9 cellular contexts compared by ENCODE assay signal in genomic region chrX:13000311-13000811, GRCh38. TPM values are rescaled to one million over a fixed set of nuclear protein-coding genes. Genes with fewer than 3 reads are reported as not detected.
DNase-seq lines count a peak whose midpoint lies in the region; ATAC-seq and TF ChIP-seq lines count a peak whose summit lies in the region.
"Had no signal": no experiment of that assay in that cellular context is flagged by ENCODE, and none has a peak within 500 bp of the region (broad histone marks: within the 10 kb centered on the region; RNA-seq: fewer than 3 reads in every experiment).

No MANE protein-coding gene starts in this region.

- H3K9me3 ChIP-seq in SK-N-SH (no peaks in the 10 kb centered on the region), lower lobe of right lung (no peaks in the 10 kb centered on the region)

- peak overlapping the region; percentile 11; the same call in 1 of the 2 replicates for H3K9ac ChIP-seq in SK-N-SH

- no peaks in the 10 kb centered on the region for H3K79me2 ChIP-seq in SK-N-SH (ENCODE audit: insufficient read depth)

- intact Hi-C loops in lower lobe of right lung (cut with DNase I), result no loop called here

- no peak for TF ChIP-seq RAD21 in SK-N-SH (IDR thresholded peaks at IDR 0.05; ENCODE audit: low read length)

- H3K27me3 ChIP-seq in SK-N-SH (ENCODE audit: insufficient read depth) (no peaks in the 10 kb centered on the region), lower lobe of right lung (ENCODE audit: low read depth) (no peaks in the 10 kb centered on the region)

- TF ChIP-seq CTCF in SK-N-SH (IDR thresholded peaks at IDR 0.05), result no peak
- no peak for TF ChIP-seq CTCF in lower lobe of right lung (IDR thresholded peaks at IDR 0.05)

- no peaks in the 10 kb centered on the region for H3K36me3 ChIP-seq in SK-N-SH (replicated peaks in 1 of 2; ENCODE audit: control insufficient read depth in 1 of 2, insufficient read depth in 2 of 2, low read length in 1 of 2)
- no peaks in the 10 kb centered on the region for H3K36me3 ChIP-seq in lower lobe of right lung

- H4K20me1 ChIP-seq in SK-N-SH (ENCODE audit: insufficient read depth), result no peaks in the 10 kb centered on the region

- H3K9me2 ChIP-seq in SK-N-SH, result no peaks in the 10 kb centered on the region

- H3K4me3 ChIP-seq in SK-N-SH (ENCODE audit: low read depth in 2 of 2, low read length in 1 of 2) (no peak overlapping the region), lower lobe of right lung (no peak overlapping the region)

- ATAC-seq in HG02884 (IDR thresholded peaks at IDR 0.05; ENCODE audit: unreplicated experiment) (peak; percentile 37), lower lobe of right lung (peak in 1 of 2 donors; percentile 51)

- TF ChIP-seq EP300 in SK-N-SH (IDR thresholded peaks at IDR 0.05; ENCODE audit: borderline replicate concordance in 1 of 2, low read depth in 1 of 2, low read length in 1 of 2), result no peak

- POLR2A ChIA-PET in SK-N-SH (lab: Yijun Ruan, JAX), result no interaction called here

- H2AFZ ChIP-seq in SK-N-SH (ENCODE audit: low read depth), result peak overlapping the region; percentile 82

- peak overlapping the region; percentile 29; the same call in 1 of the 2 replicates for H3K4me2 ChIP-seq in SK-N-SH

- 42% methylated on average over 8 of the region's 8 CpGs for WGBS in SK-N-SH (ENCODE audit: low lambda C conversion rate)

- peak; percentile 20 for DNase-seq in SKM-1 treated with dmso at 0.1 percent for 144 hours (lab: John Stamatoyannopoulos, UW; ENCODE audit: unreplicated experiment)
- no peak for DNase-seq in SKM-1 (lab: John Stamatoyannopoulos, UW; ENCODE audit: unreplicated experiment)
- no peak for DNase-seq in SK-N-SH
- DNase-seq in lower lobe of right lung, result peak; percentile 50
- DNase-seq in NCI-H510A (lab: John Stamatoyannopoulos, UW), result no peak
- DNase-seq in NCI-H2171 (lab: John Stamatoyannopoulos, UW), result no peak
- DNase-seq in NCI-H1105 (lab: John Stamatoyannopoulos, UW), result no peak

- H3K27ac ChIP-seq in SK-N-SH (ENCODE audit: low read depth in 2 of 2, low read length in 1 of 2) (peak overlapping the region; percentile 33 to 55; a peak in 3 of 4 replicates), lower lobe of right lung (peak overlapping the region; percentile 65)

- peaks cover 9% of the 10 kb centered on the region for H3F3A ChIP-seq in SK-N-SH (replicated peaks; ENCODE audit: insufficient read depth)

- peaks cover 2 to 7% of the 10 kb centered on the region in 2 experiments; a peak in 1 of 4 replicates for H3K4me1 ChIP-seq in SK-N-SH (ENCODE audit: control insufficient read depth in 1 of 2, insufficient read depth in 2 of 2, low read depth in 1 of 2, low read length in 1 of 2)
- H3K4me1 ChIP-seq in lower lobe of right lung, result peaks cover 31% of the 10 kb centered on the region

- CTCF ChIA-PET in SK-N-SH (lab: Yijun Ruan, JAX), result no interaction called here

TF ChIP-seq in SK-N-SH, 30 proteins besides CTCF, POLR2A, EP300 and RAD21:
- TF ChIP-seq MAX (IDR thresholded peaks at IDR 0.05; ENCODE audit: low read depth) (no peak), ZBTB33 (IDR thresholded peaks at IDR 0.05; ENCODE audit: borderline replicate concordance, low read depth) (no peak), MXI1 (IDR thresholded peaks at IDR 0.05; ENCODE audit: low read depth, low read length) (no peak), EZH2phosphoT487 (IDR thresholded peaks at IDR 0.05; ENCODE audit: borderline replicate concordance, low read depth) (no peak), MEF2A (IDR thresholded peaks at IDR 0.05; ENCODE audit: borderline replicate concordance, low read depth) (no peak), YY1 (IDR thresholded peaks at IDR 0.05; ENCODE audit: low read depth) (no peak), ELF1 (IDR thresholded peaks at IDR 0.05) (no peak), FOSL2 (IDR thresholded peaks at IDR 0.05; ENCODE audit: borderline replicate concordance, low read depth) (no peak), GATA2 (CRISPR knock-in tag; IDR thresholded peaks at IDR 0.05) (no peak)
- TF ChIP-seq, protein P1, sequence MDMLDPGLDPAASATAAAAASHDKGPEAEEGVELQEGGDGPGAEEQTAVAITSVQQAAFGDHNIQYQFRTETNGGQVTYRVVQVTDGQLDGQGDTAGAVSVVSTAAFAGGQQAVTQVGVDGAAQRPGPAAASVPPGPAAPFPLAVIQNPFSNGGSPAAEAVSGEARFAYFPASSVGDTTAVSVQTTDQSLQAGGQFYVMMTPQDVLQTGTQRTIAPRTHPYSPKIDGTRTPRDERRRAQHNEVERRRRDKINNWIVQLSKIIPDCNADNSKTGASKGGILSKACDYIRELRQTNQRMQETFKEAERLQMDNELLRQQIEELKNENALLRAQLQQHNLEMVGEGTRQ (IDR thresholded peaks at IDR 0.05; ENCODE audit: borderline replicate concordance, low read depth, low read length), result no peak

RNA-seq across cellular contexts. Expression of gene TMSB4X, which starts 25.5 kb away (rescaled TPM):
- 4,830 and 10,669 TPM in 2 replicates for polyA plus RNA-seq in SK-N-SH (2012; rRNA removed)
- 11,345 and 16,426 TPM in 2 replicates for polyA plus RNA-seq in SK-N-SH (2012; cell fraction: cytosol; rRNA removed)
- 2,546 and 2,555 TPM in 2 replicates for polyA plus RNA-seq in SK-N-SH (2012; cell fraction: nucleus; rRNA removed)
- total RNA-seq in lower lobe of right lung, result 4,922 TPM

RNA-seq across cellular contexts. Expression of gene FAM9C, which starts 44.1 kb away (rescaled TPM):
- 1.9 and 2.6 TPM in 2 replicates for polyA plus RNA-seq in SK-N-SH (2012; rRNA removed)
- 2.4 and 2.5 TPM in 2 replicates for polyA plus RNA-seq in SK-N-SH (2012; cell fraction: cytosol; rRNA removed)
- polyA plus RNA-seq in SK-N-SH (2012; cell fraction: nucleus; rRNA removed), result 3.1 and 6.2 TPM in 2 replicates
- not detected for total RNA-seq in lower lobe of right lung
- total RNA-seq: T-helper 2 cell treated with Interferon-gamma antibody and Interleukin-4, amounts not matched to agents 100 ng/mL and 5 ng/mL, for 36 hours had no signal

Comparison
In these comparisons a context has a peak if more than half of its experiments do, and no peak if none do; other contexts are left out.
1. DNase-seq: peak in SKM-1 treated with dmso at 0.1 percent for 144 hours (single experiment) and lower lobe of right lung (single experiment); none in SKM-1 (single experiment), SK-N-SH (single experiment), NCI-H510A (single experiment), NCI-H2171 (single experiment) and NCI-H1105 (single experiment).